Comparison of ENCODE assay signal across 9 cellular contexts in genomic region chr12:94140556-94140955, GRCh38. TPM values are rescaled to one million over a fixed set of nuclear protein-coding genes. Genes with fewer than 3 reads are reported as not detected.
A peak's percentile ranks its signal among the peaks of the same experiment; 100 is the strongest.
DNase-seq lines count a peak whose midpoint lies in the region; ATAC-seq, FAIRE-seq and TF ChIP-seq lines count a peak whose summit lies in the region.
"Had no signal": no experiment of that assay in that cellular context is flagged by ENCODE, and none has a peak within 500 bp of the region (broad histone marks: within the 10 kb centered on the region; RNA-seq: fewer than 3 reads in every experiment).

No MANE protein-coding gene starts in this region.

- in situ Hi-C loops in HepG2 (cut with HindIII; ENCODE audit: extremely low pct_ligation_motif_present, low pct_unique_long_range_greater_than_20kb): loop anchor here (10.0 to 25.0 kb wide), 2 partner anchors 294 to 622 kb away; no protein-coding TSS in a partner anchor

- ATAC-seq in activated T-helper 17 cell treated with anti-CD3 and anti-CD28 coated beads, Interleukin-2, amount 50 U/mL, for 72 hours (replicated peaks): peak; percentile 81
- ATAC-seq in HepG2 (peak; percentile 95), HG02970 (IDR thresholded peaks at IDR 0.05; ENCODE audit: low FRiP score, unreplicated experiment) (no peak)

- H3K79me2 ChIP-seq in HepG2 (ENCODE audit: insufficient read depth, low read length): no peaks in the 10 kb centered on the region

- no peaks in the 10 kb centered on the region for H3K27me3 Mint-ChIP-seq in activated T-helper 17 cell treated with anti-CD3 and anti-CD28 coated beads, Interleukin-2, amount 50 U/mL, for 72 hours

- intact Hi-C loops in HepG2 (cut with micrococcal nuclease; ENCODE audit: unreplicated experiment): loop anchor here (10.0 kb wide), 1 partner anchor 164 kb away; no protein-coding TSS in a partner anchor

- DNase-seq in NCI-H69 (lab: John Stamatoyannopoulos, UW) (peak; percentile 54), HepG2 (ENCODE audit: low spot score) (peak; percentile 32), NCI-H2107 treated with DMSO at 0.1 percent for 48 hours (lab: John Stamatoyannopoulos, UW; ENCODE audit: unreplicated experiment) (no peak), frontal cortex (ENCODE audit: low spot score in 2 of 2) (no peak), mucosa of gallbladder (ENCODE audit: low spot score) (no peak)
- DNase-seq: left cardiac atrium had no signal

- BruUV-seq in HepG2 (replicated peaks; lab: Mats Ljungman, UMichigan): no TSS peak

- TF ChIP-seq EP300 in HepG2 (IDR thresholded peaks at IDR 0.05; ENCODE audit: low read depth in 2 of 2, low read length in 2 of 2) (no peak), HepG2 (CRISPR knock-in tag; IDR thresholded peaks at IDR 0.05; ENCODE audit: borderline replicate concordance) (no peak)

- H3K27me3 ChIP-seq in HepG2 (ENCODE audit: control insufficient read depth in 1 of 2, insufficient read depth in 2 of 2, low read length in 2 of 2): no peaks in the 10 kb centered on the region; a peak in 1 of 5 replicates

- H3K9ac ChIP-seq in HepG2 (ENCODE audit: insufficient read depth, low read depth, low read length): no peak overlapping the region

- no peak overlapping the region for H3K4me3 ChIP-seq in HepG2 (replicated peaks in 1 of 3; ENCODE audit: insufficient read depth in 1 of 3, low read depth in 2 of 3, low read length in 3 of 3)

- 41% methylated on average over 10 of the region's 13 CpGs for WGBS in HepG2 (ENCODE audit: low lambda C conversion rate)

- H2AFZ ChIP-seq in HepG2 (ENCODE audit: low read length): no peak overlapping the region

- TF ChIP-seq CTCF in GM12874 (IDR thresholded peaks at IDR 0.05; ENCODE audit: insufficient read depth, low read depth, low read length) (peak; percentile 59), HepG2 (CRISPR knock-in tag; IDR thresholded peaks at IDR 0.05) (peak; percentile 91)

- TF ChIP-seq POLR2A in HepG2 (IDR thresholded peaks at IDR 0.05; ENCODE audit: insufficient read depth in 1 of 2, low read depth in 2 of 2, low read length in 2 of 2): no peak

- H3K9me3 ChIP-seq in HepG2 (ENCODE audit: low read length): no peaks in the 10 kb centered on the region

- no peaks in the 10 kb centered on the region for H3K36me3 ChIP-seq in HepG2 (replicated peaks in 1 of 2; ENCODE audit: control insufficient read depth in 1 of 2, insufficient read depth in 2 of 2, low read length in 2 of 2)

- POLR2A ChIA-PET in HepG2 (lab: Yijun Ruan, JAX): no interaction called here

- H3K4me2 ChIP-seq in HepG2 (ENCODE audit: low read depth, low read length): no peak overlapping the region

- no peaks in the 10 kb centered on the region for H4K20me1 ChIP-seq in HepG2 (ENCODE audit: insufficient read depth, low read length)

- peaks cover 36% of the 10 kb centered on the region for H3K4me1 ChIP-seq in HepG2 (ENCODE audit: insufficient read depth, low read length)

- FAIRE-seq in HepG2 (lab: Jason Lieb, UNC) (no peak), frontal cortex (lab: Jason Lieb, UNC) (no peak)

- CTCF ChIA-PET in HepG2 (lab: Yijun Ruan, JAX; ENCODE audit: low intra/inter-chr PET ratio, low total read pairs): interaction anchor here (0.9 to 1.3 kb wide), 2 partner anchors 9 to 392 kb away, joined by 4 read pairs; no protein-coding TSS in a partner anchor

- no peaks in the 10 kb centered on the region for H3K4me1 Mint-ChIP-seq in activated T-helper 17 cell treated with anti-CD3 and anti-CD28 coated beads, Interleukin-2, amount 50 U/mL, for 72 hours

- no peaks in the 10 kb centered on the region for H3K36me3 Mint-ChIP-seq in activated T-helper 17 cell treated with anti-CD3 and anti-CD28 coated beads, Interleukin-2, amount 50 U/mL, for 72 hours (ENCODE audit: low read depth)

- H3K4me3 Mint-ChIP-seq in activated T-helper 17 cell treated with anti-CD3 and anti-CD28 coated beads, Interleukin-2, amount 50 U/mL, for 72 hours: no peak overlapping the region

- no peaks in the 10 kb centered on the region for H3K9me3 Mint-ChIP-seq in activated T-helper 17 cell treated with anti-CD3 and anti-CD28 coated beads, Interleukin-2, amount 50 U/mL, for 72 hours

- no peak overlapping the region for H3K27ac Mint-ChIP-seq in activated T-helper 17 cell treated with anti-CD3 and anti-CD28 coated beads, Interleukin-2, amount 50 U/mL, for 72 hours

- peak; percentile 92 for TF ChIP-seq RAD21 in HepG2 (CRISPR knock-in tag; IDR thresholded peaks at IDR 0.05)

- no peak overlapping the region for H3K27ac ChIP-seq in HepG2 (ENCODE audit: extremely low read length, insufficient read depth, low read length)

TF ChIP-seq in HepG2, 621 proteins besides CTCF, POLR2A, EP300 and RAD21 (continues in another document):
- TF ChIP-seq TFDP1 (CRISPR knock-in tag; IDR thresholded peaks at IDR 0.05; ENCODE audit: borderline replicate concordance) (no peak), RFXANK (CRISPR knock-in tag; IDR thresholded peaks at IDR 0.05) (no peak), ZXDC (CRISPR knock-in tag; IDR thresholded peaks at IDR 0.05) (no peak), BHLHE40 (IDR thresholded peaks at IDR 0.05; ENCODE audit: low read length) (no peak), ZNF576 (CRISPR knock-in tag; IDR thresholded peaks at IDR 0.05) (no peak)

RNA-seq across cellular contexts. Expression of gene PLXNC1, which starts 7.8 kb away (rescaled TPM):
- 1 to 10 TPM; 4.9 to 7.5 TPM for total RNA-seq in activated T-helper 17 cell treated with anti-CD3 and anti-CD28 coated beads, Interleukin-2, amount 50 U/mL, for 72 hours
- total RNA-seq in HepG2 (2016; rRNA removed; fragmentation: Illumina TruSeq; extraction: Trizol) (7.3 and 11.2 TPM in 2 replicates), frontal cortex (81.1 TPM), mucosa of gallbladder (17.6 TPM)
- 8.1 and 9.0 TPM in 2 replicates for total RNA-seq in HepG2 (2016; cell fraction: cytosol; rRNA removed; fragmentation: Illumina TruSeq; extraction: Trizol; ENCODE audit: low read depth)
- 6.3 and 12.7 TPM in 2 replicates for total RNA-seq in HepG2 (2016; cell fraction: insoluble cytoplasmic fraction; rRNA removed; fragmentation: Illumina TruSeq; extraction: Trizol)
- total RNA-seq in HepG2 (2016; cell fraction: membrane; rRNA removed; fragmentation: Illumina TruSeq; extraction: Trizol): 2.8 and 3.1 TPM in 2 replicates
- total RNA-seq in HepG2 (2016; cell fraction: nucleus; rRNA removed; fragmentation: Illumina TruSeq; extraction: Trizol): 20.3 and 30.3 TPM in 2 replicates
- 6.0 and 6.6 TPM in 2 replicates for polyA plus RNA-seq in HepG2 (2011; rRNA removed)
- 2.7 and 3.6 TPM in 2 replicates for polyA plus RNA-seq in HepG2 (2011; cell fraction: cytosol; rRNA removed)
- 13.0 and 16.5 TPM in 2 replicates for polyA plus RNA-seq in HepG2 (2011; cell fraction: nucleus; rRNA removed)
- 4.8 and 5.2 TPM in 2 replicates for polyA plus RNA-seq in HepG2 (2012)
- 0.16 and 0.22 TPM in 2 replicates for polyA plus RNA-seq in HepG2 (2016; cell fraction: cytosol; fragmentation: Illumina TruSeq; extraction: Trizol; ENCODE audit: low read depth)
- polyA plus RNA-seq in HepG2 (2016; cell fraction: insoluble cytoplasmic fraction; fragmentation: Illumina TruSeq; extraction: Trizol; ENCODE audit: low read depth): 3.0 and 3.1 TPM in 2 replicates
- polyA plus RNA-seq in HepG2 (2016; cell fraction: membrane; fragmentation: Illumina TruSeq; extraction: Trizol; ENCODE audit: low read depth): 0.32 and 0.63 TPM in 2 replicates
- polyA plus RNA-seq in HepG2 (2016; cell fraction: nucleus; fragmentation: Illumina TruSeq; extraction: Trizol; ENCODE audit: insufficient read depth, low read depth): 13.8 and 13.9 TPM in 2 replicates
- 0.37 and 27.7 TPM in 2 replicates for polyA minus RNA-seq in HepG2 (2011; rRNA and poly(A)+ RNA removed; ENCODE audit: low replicate concordance)
- 6.3 and 6.7 TPM in 2 replicates for polyA minus RNA-seq in HepG2 (2011; cell fraction: cytosol; rRNA and poly(A)+ RNA removed)
- polyA minus RNA-seq in HepG2 (2011; cell fraction: nucleus; rRNA and poly(A)+ RNA removed): 59.7 and 63.2 TPM in 2 replicates

Comparison
In these comparisons a context has a peak if more than half of its experiments do, and no peak if none do; other contexts are left out.
1. DNase-seq: peak in NCI-H69 (single experiment) and HepG2 (single experiment); none in NCI-H2107 treated with DMSO at 0.1 percent for 48 hours (single experiment), frontal cortex (0 of 2) and mucosa of gallbladder (single experiment).